1 cellular context compared by ENCODE assay signal in the genomic region with DNA sequence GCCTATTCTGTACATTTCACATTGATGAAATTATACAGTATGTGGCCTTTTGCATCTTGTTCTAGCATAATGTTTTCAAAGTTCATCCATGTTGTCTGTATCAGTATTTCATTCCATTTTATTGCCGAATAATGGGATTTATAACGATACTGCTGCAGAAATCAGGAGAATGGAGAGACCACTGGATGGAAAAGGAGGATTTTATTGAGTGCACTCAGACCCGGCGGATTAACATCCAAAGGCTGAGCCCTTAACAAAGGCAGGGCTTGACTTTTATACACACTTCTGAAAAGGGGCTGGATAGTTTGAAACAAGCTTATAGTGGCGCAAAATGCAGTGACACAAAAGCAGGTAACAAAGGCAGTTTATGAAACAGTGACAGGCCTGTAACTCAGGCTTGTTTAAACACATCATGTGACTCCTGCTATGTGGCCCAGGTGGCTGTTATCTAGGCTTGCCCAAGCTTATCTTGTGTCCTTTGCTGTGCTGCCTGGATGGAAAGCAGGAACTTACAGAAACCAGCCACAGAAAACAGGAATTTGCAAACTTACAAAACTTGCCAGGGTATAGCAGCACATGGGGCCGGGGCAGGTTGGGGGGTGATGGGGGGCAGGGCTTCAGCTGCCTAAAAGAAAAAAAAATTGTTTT.
TF ChIP-seq lines count a peak whose summit lies in the region.

No MANE protein-coding gene starts in this region.

TF ChIP-seq in GM23338, 12 proteins besides CTCF, POLR2A, EP300 and RAD21 (continued from another document):
- TF ChIP-seq ZNF462 (CRISPR knock-in tag; IDR thresholded peaks at IDR 0.05) = no peak
- TF ChIP-seq REST (IDR thresholded peaks at IDR 0.05; ENCODE audit: unreplicated experiment) = no peak
- no peak for TF ChIP-seq ETS1 (IDR thresholded peaks at IDR 0.05)
- TF ChIP-seq STAT1 (IDR thresholded peaks at IDR 0.05; ENCODE audit: unreplicated experiment) = no peak
- TF ChIP-seq CREB1 (CRISPR knock-in tag; IDR thresholded peaks at IDR 0.05; ENCODE audit: low read depth) = no peak
